14 cellular contexts compared by ENCODE assay signal in genomic region chr10:47467458-47467857, GRCh38. TPM values are rescaled to one million over a fixed set of nuclear protein-coding genes. Genes with fewer than 3 reads are reported as not detected.
"Had no signal": no experiment of that assay in that cellular context is flagged by ENCODE, and none has a peak within 500 bp of the region (broad histone marks: within the 10 kb centered on the region; RNA-seq: fewer than 3 reads in every experiment).

No MANE protein-coding gene starts in this region.

RNA-seq across cellular contexts. Expression of gene ANXA8, which starts 16.5 kb away (rescaled TPM):
- total RNA-seq: activated B cell treated with CpG ODN at 0.5 μM for 24 hours; activated CD4-positive, alpha-beta memory T cell treated with anti-CD3 and anti-CD28 coated beads for 36 hours; activated CD4-positive, alpha-beta T cell treated with anti-CD3 and anti-CD28 coated beads for 36 hours; activated CD4-positive, alpha-beta T cell treated with anti-CD3 and anti-CD28 coated beads, Interleukin-2, amount 10 ng/mL, durations not matched to agents 24 days and 14 days; activated CD8-positive, alpha-beta memory T cell treated with anti-CD3 and anti-CD28 coated beads for 36 hours; activated CD8-positive, alpha-beta T cell treated with anti-CD3 and anti-CD28 coated beads for 36 hours; activated CD8-positive, alpha-beta T cell treated with anti-CD3 and anti-CD28 coated beads, Interleukin-2, amount 10 ng/mL, durations not matched to agents 7 days and 5 days; T-cell; T-helper 17 cell had no signal

RNA-seq across cellular contexts. Expression of gene FAM25G, which starts 24.0 kb away (rescaled TPM):
- total RNA-seq: activated CD4-positive, alpha-beta memory T cell treated with anti-CD3 and anti-CD28 coated beads for 36 hours; activated CD4-positive, alpha-beta memory T cell treated with anti-CD3 and anti-CD28 coated beads, Interleukin-2, amount 10 ng/mL, durations not matched to agents 7 days and 5 days; activated CD4-positive, alpha-beta T cell treated with anti-CD3 and anti-CD28 coated beads for 36 hours; activated CD4-positive, alpha-beta T cell treated with anti-CD3 and anti-CD28 coated beads, Interleukin-2, amount 10 ng/mL, durations not matched to agents 24 days and 14 days; activated CD4-positive, alpha-beta T cell treated with anti-CD3 and anti-CD28 coated beads, Interleukin-2, amount 10 ng/mL, durations not matched to agents 7 days and 5 days; activated CD8-positive, alpha-beta memory T cell treated with anti-CD3 and anti-CD28 coated beads for 36 hours; activated CD8-positive, alpha-beta T cell treated with anti-CD3 and anti-CD28 coated beads for 36 hours; activated CD8-positive, alpha-beta T cell treated with anti-CD3 and anti-CD28 coated beads, Interleukin-2, amount 10 ng/mL, durations not matched to agents 7 days and 5 days; T-cell; T-helper 1 cell treated with Interleukin-12 subunit alpha and Interleukin-12 subunit beta and Interleukin-4 antibody, amounts not matched to agents 30 ng/mL and 1 ng/mL, for 36 hours; T-helper 17 cell; T-helper 2 cell treated with Interferon-gamma antibody and Interleukin-4, amounts not matched to agents 100 ng/mL and 5 ng/mL, for 36 hours; WTC11 had no signal
